ENCODE assay signal across 19 cellular contexts in the genomic region with DNA sequence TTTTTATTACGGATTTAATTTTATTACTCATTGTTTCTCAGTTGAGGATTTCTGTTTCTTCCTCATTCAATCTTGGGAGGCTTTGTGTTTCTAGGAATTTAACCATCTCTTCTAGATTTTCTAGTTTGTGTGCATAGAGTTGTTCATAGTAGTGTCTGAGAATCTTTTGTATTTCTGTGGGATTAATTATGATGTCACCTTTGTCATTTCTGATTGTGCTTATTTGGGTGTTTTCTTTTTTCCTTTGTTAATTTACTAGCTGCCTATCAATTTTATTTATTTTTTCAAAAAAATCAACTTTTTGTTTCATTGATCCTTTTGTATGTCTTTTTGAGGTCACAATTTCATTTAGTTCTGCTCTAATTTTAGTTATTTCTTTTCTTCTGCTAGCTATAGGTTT.
"Had no signal": no experiment of that assay in that cellular context is flagged by ENCODE, and none has a peak within 500 bp of the region (broad histone marks: within the 10 kb centered on the region; RNA-seq: fewer than 3 reads in every experiment).

No MANE protein-coding gene starts in this region.

- H3K4me1 ChIP-seq: colonic mucosa, sigmoid colon had no signal

- H3K36me3 ChIP-seq: colonic mucosa, neutrophil, sigmoid colon had no signal

- H3K27me3 ChIP-seq: colonic mucosa, hepatocyte, neutrophil, sigmoid colon had no signal

- H3K4me2 ChIP-seq: hepatocyte had no signal

- H3K4me1 Mint-ChIP-seq: endodermal cell had no signal

- H2AFZ ChIP-seq: hepatocyte had no signal

- ATAC-seq: left colon, left ventricle myocardium superior had no signal

- H3K9me3 ChIP-seq: colonic mucosa, neutrophil had no signal

- H3K4me3 Mint-ChIP-seq: endodermal cell had no signal

- H3K27ac ChIP-seq: colonic mucosa, hepatocyte, neutrophil, sigmoid colon, skin epidermis had no signal

- H3K27ac Mint-ChIP-seq: endodermal cell had no signal

- H3K79me2 ChIP-seq: hepatocyte had no signal

- DNase-seq: colonic mucosa; effector CD4-positive, alpha-beta T cell; endodermal cell; foreskin melanocyte; head of caudate nucleus; left colon; left ventricle myocardium superior; mesenchymal stem cell; midbrain; posterior cingulate gyrus; sigmoid colon; stimulated activated CD4-positive, alpha-beta T cell treated with anti-CD3 and anti-CD28 coated beads, Interleukin-2, amount 100 ng/mL, for 24 hours; stimulated activated CD4-positive, alpha-beta T cell treated with anti-CD3 and anti-CD28 coated beads, Interleukin-4, amount 100 ng/mL, for 4 hours; stimulated activated naive CD4-positive, alpha-beta T cell; trophoblast cell had no signal

- H3K4me3 ChIP-seq: colonic mucosa, hepatocyte, lung, sigmoid colon, skin epidermis had no signal
